In the genomic region with DNA sequence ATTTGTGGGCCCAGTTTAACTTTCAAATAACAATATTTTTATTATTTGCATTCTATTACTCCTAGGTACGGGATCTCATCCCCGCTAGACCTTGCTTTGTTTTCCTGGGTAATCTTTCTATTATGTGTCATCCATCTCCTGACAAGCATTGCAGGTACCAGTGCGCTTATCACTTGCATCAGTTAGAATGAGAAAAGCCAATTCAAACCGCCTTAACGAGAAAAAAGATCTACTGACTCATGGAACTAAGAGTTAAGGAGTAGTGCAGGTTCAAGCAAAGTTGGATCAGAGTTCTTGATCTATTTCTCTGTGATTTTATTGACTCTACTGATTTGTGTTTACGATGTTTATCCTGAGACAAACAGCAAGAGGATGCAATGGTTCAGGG, we compare ENCODE assay signal across 21 cellular contexts.
A peak's percentile ranks its signal among the peaks of the same experiment; 100 is the strongest.
DNase-seq lines count a peak whose midpoint lies in the region; ATAC-seq and TF ChIP-seq lines count a peak whose summit lies in the region.
"Had no signal": no experiment of that assay in that cellular context is flagged by ENCODE, and none has a peak within 500 bp of the region (broad histone marks: within the 10 kb centered on the region; RNA-seq: fewer than 3 reads in every experiment).

No MANE protein-coding gene starts in this region.

- peak; percentile 70 to 77 for ATAC-seq in activated T-cell treated with anti-CD3 and anti-CD28 coated beads, Interleukin-2, amount 50 U/mL, for 4 hours
- peak; percentile 33 for ATAC-seq in GM18868 (IDR thresholded peaks at IDR 0.05; ENCODE audit: unreplicated experiment)
- ATAC-seq in natural killer cell: no peak
- no peak for ATAC-seq in HG03432 (IDR thresholded peaks at IDR 0.05; ENCODE audit: unreplicated experiment)

- peaks cover 4% of the 10 kb centered on the region for H3K9me3 Mint-ChIP-seq in activated T-cell treated with anti-CD3 and anti-CD28 coated beads, Interleukin-2, amount 50 U/mL, for 4 hours
- peaks cover 19% of the 10 kb centered on the region for H3K9me3 Mint-ChIP-seq in activated T-helper 2 cell treated with anti-CD3 and anti-CD28 coated beads, Interferon-gamma antibody, Interleukin-2, Interleukin-4, amounts not matched to agents 10 μg/mL and 5 μg/mL and 100 μg/mL, durations not matched to agents 14 hours and 24 hours and 36 hours
- no peaks in the 10 kb centered on the region for H3K9me3 Mint-ChIP-seq in natural killer cell

- no peak for TF ChIP-seq CTCF in natural killer cell (IDR thresholded peaks at IDR 0.05)

- H3K27ac Mint-ChIP-seq in activated T-helper 2 cell treated with anti-CD3 and anti-CD28 coated beads, Interferon-gamma antibody, Interleukin-2, Interleukin-4, amounts not matched to agents 10 μg/mL and 5 μg/mL and 100 μg/mL, durations not matched to agents 14 hours and 24 hours and 36 hours: peak overlapping the region; percentile 87
- peak overlapping the region; percentile 90 to 95 for H3K27ac Mint-ChIP-seq in natural killer cell
- H3K27ac Mint-ChIP-seq: nephron progenitor cell had no signal

- no peaks in the 10 kb centered on the region for H3K27me3 Mint-ChIP-seq in activated T-cell treated with anti-CD3 and anti-CD28 coated beads, Interleukin-2, amount 50 U/mL, for 4 hours (ENCODE audit: low read depth)
- no peaks in the 10 kb centered on the region for H3K27me3 Mint-ChIP-seq in activated T-helper 2 cell treated with anti-CD3 and anti-CD28 coated beads, Interferon-gamma antibody, Interleukin-2, Interleukin-4, amounts not matched to agents 10 μg/mL and 5 μg/mL and 100 μg/mL, durations not matched to agents 14 hours and 24 hours and 36 hours (ENCODE audit: low read depth)
- no peaks in the 10 kb centered on the region for H3K27me3 Mint-ChIP-seq in natural killer cell (ENCODE audit: low read depth in 2 of 2)

- H3K4me1 Mint-ChIP-seq in activated T-cell treated with anti-CD3 and anti-CD28 coated beads, Interleukin-2, amount 50 U/mL, for 4 hours (ENCODE audit: low read depth): peaks cover 58% of the 10 kb centered on the region
- H3K4me1 Mint-ChIP-seq in activated T-helper 2 cell treated with anti-CD3 and anti-CD28 coated beads, Interferon-gamma antibody, Interleukin-2, Interleukin-4, amounts not matched to agents 10 μg/mL and 5 μg/mL and 100 μg/mL, durations not matched to agents 14 hours and 24 hours and 36 hours (ENCODE audit: low read depth): peaks cover 71% of the 10 kb centered on the region
- peaks cover 52 to 61% of the 10 kb centered on the region in 2 donors for H3K4me1 Mint-ChIP-seq in natural killer cell

- no peak for DNase-seq in activated T-cell treated with anti-CD3 and anti-CD28 coated beads, Interleukin-2, amount 50 U/mL, for 4 hours
- no peak for DNase-seq in activated T-cell treated with anti-CD3 and anti-CD28 coated beads, Interleukin-2, amount 50 U/mL, for 1 hour
- no peak for DNase-seq in activated T-helper 2 cell treated with anti-CD3 and anti-CD28 coated beads, Interferon-gamma antibody, Interleukin-2, Interleukin-4, amounts not matched to agents 10 μg/mL and 5 μg/mL and 100 μg/mL, durations not matched to agents 14 hours and 24 hours and 36 hours (ENCODE audit: low spot score)
- DNase-seq in natural killer cell: no peak
- DNase-seq in OCI-M1 (lab: John Stamatoyannopoulos, UW): no peak
- DNase-seq in Kasumi-1 (lab: John Stamatoyannopoulos, UW): no peak
- DNase-seq: ACHN, activated gamma-delta T cell treated with Interleukin-2 at 50 U/mL for 16 hours, cerebellar nuclear complex, erythroblast, foreskin fibroblast, IMR-90, left ventricle myocardium inferior, midbrain, nephron progenitor cell, posterior cingulate gyrus, SHP77 treated with DMSO at 0.1 percent for 48 hours, sigmoid colon, WERI-Rb-1 had no signal

- peak overlapping the region; percentile 45 for H3K4me3 Mint-ChIP-seq in activated T-cell treated with anti-CD3 and anti-CD28 coated beads, Interleukin-2, amount 50 U/mL, for 4 hours
- H3K4me3 Mint-ChIP-seq in activated T-helper 2 cell treated with anti-CD3 and anti-CD28 coated beads, Interferon-gamma antibody, Interleukin-2, Interleukin-4, amounts not matched to agents 10 μg/mL and 5 μg/mL and 100 μg/mL, durations not matched to agents 14 hours and 24 hours and 36 hours (ENCODE audit: low read depth): peak overlapping the region; percentile 28
- peak overlapping the region; percentile 85 for H3K4me3 Mint-ChIP-seq in natural killer cell
- H3K4me3 Mint-ChIP-seq: nephron progenitor cell had no signal

- no peaks in the 10 kb centered on the region for H3K36me3 Mint-ChIP-seq in activated T-cell treated with anti-CD3 and anti-CD28 coated beads, Interleukin-2, amount 50 U/mL, for 4 hours (ENCODE audit: insufficient read depth)
- H3K36me3 Mint-ChIP-seq in activated T-helper 2 cell treated with anti-CD3 and anti-CD28 coated beads, Interferon-gamma antibody, Interleukin-2, Interleukin-4, amounts not matched to agents 10 μg/mL and 5 μg/mL and 100 μg/mL, durations not matched to agents 14 hours and 24 hours and 36 hours (ENCODE audit: low read depth): peaks cover 19% of the 10 kb centered on the region
- peaks cover 4% of the 10 kb centered on the region for H3K36me3 Mint-ChIP-seq in natural killer cell

- intact Hi-C loops in activated T-helper 2 cell treated with anti-CD3 and anti-CD28 coated beads, Interferon-gamma antibody, Interleukin-2, Interleukin-4, amounts not matched to agents 10 μg/mL and 5 μg/mL and 100 μg/mL, durations not matched to agents 14 hours and 24 hours and 36 hours (cut with micrococcal nuclease): loop anchor here (1.0 to 5.0 kb wide), 11 partner anchors 10 to 521 kb away; no protein-coding TSS in a partner anchor
- intact Hi-C loops in natural killer cell (cut with micrococcal nuclease): loop anchor here (1.0 to 5.0 kb wide), 4 partner anchors 58 to 186 kb away; no protein-coding TSS in a partner anchor

Comparison
In these comparisons a context has a peak if more than half of its experiments do, and no peak if none do; other contexts are left out.
1. ATAC-seq: peak in activated T-cell treated with anti-CD3 and anti-CD28 coated beads, Interleukin-2, amount 50 U/mL, for 4 hours (2 of 2) and GM18868 (single experiment); none in natural killer cell (0 of 3) and HG03432 (single experiment).
2. H3K4me3 Mint-ChIP-seq: peak in every context shown above with its lines; median percentile 85 in natural killer cell; 45 in activated T-cell treated with anti-CD3 and anti-CD28 coated beads, Interleukin-2, amount 50 U/mL, for 4 hours; 28 in activated T-helper 2 cell treated with anti-CD3 and anti-CD28 coated beads, Interferon-gamma antibody, Interleukin-2, Interleukin-4, amounts not matched to agents 10 μg/mL and 5 μg/mL and 100 μg/mL, durations not matched to agents 14 hours and 24 hours and 36 hours.